ENCODE assay signal across 12 cellular contexts in genomic region chr20:44137210-44137781, GRCh38. TPM values are rescaled to one million over a fixed set of nuclear protein-coding genes. Genes with fewer than 3 reads are reported as not detected.
DNase-seq lines count a peak whose midpoint lies in the region; ATAC-seq and TF ChIP-seq lines count a peak whose summit lies in the region.
"Had no signal": no experiment of that assay in that cellular context is flagged by ENCODE, and none has a peak within 500 bp of the region (broad histone marks: within the 10 kb centered on the region; RNA-seq: fewer than 3 reads in every experiment).

No MANE protein-coding gene starts in this region.

- DNase-seq in AG08395 (ENCODE audit: low spot score) (peak; percentile 67), SJSA1 (ENCODE audit: low read depth in 1 of 2, low spot score in 2 of 2) (peak; percentile 59 to 85), heart left ventricle (peak; percentile 78 to 81 (median 80)), neural progenitor cell (ENCODE audit: low spot score) (peak; percentile 82), testis (no peak), NCI-H446 (lab: John Stamatoyannopoulos, UW) (no peak), HK-2 (ENCODE audit: unreplicated experiment) (no peak), NCI-H128 (lab: John Stamatoyannopoulos, UW; ENCODE audit: unreplicated experiment) (no peak)
- DNase-seq: ACHN, amygdala, MV-4-11 had no signal

- ATAC-seq in heart left ventricle: peak; percentile 73 to 85 (median 75)

- H3K4me3 ChIP-seq in SJSA1 (no peak overlapping the region), heart left ventricle (peak overlapping the region in 1 of 12 donors; percentile 1), neural progenitor cell (peak overlapping the region; percentile 11), testis (no peak overlapping the region)

- TF ChIP-seq CTCF in heart left ventricle (IDR thresholded peaks at IDR 0.05) (no peak), neural progenitor cell (IDR thresholded peaks at IDR 0.05) (no peak), testis (IDR thresholded peaks at IDR 0.05) (no peak)

- peaks cover 2% of the 10 kb centered on the region for H3K27me3 Mint-ChIP-seq in neural progenitor cell (ENCODE audit: insufficient read depth, low read depth)

- WGBS in heart left ventricle, 4 donors: 7 to 21% (median 16%) methylated on average over 8 to 18 of the region's 18 CpGs
- WGBS in testis, 2 donors: 28 to 33% methylated on average over 8 to 18 of the region's 18 CpGs

- peak overlapping the region; percentile 66 for H3K4me2 ChIP-seq in neural progenitor cell

- no peak overlapping the region for H3K4me3 Mint-ChIP-seq in neural progenitor cell

- H3K27ac ChIP-seq in SJSA1: peak overlapping the region; percentile 64
- peak overlapping the region; percentile 64 to 95 (median 88) for H3K27ac ChIP-seq in heart left ventricle
- peak overlapping the region; percentile 49 for H3K27ac ChIP-seq in neural progenitor cell
- H3K27ac ChIP-seq in testis: no peak overlapping the region
- H3K27ac ChIP-seq: parathyroid adenoma had no signal

- no peaks in the 10 kb centered on the region for H3K9me3 ChIP-seq in SJSA1 (replicated peaks)
- H3K9me3 ChIP-seq in heart left ventricle: no peaks in the 10 kb centered on the region
- no peaks in the 10 kb centered on the region for H3K9me3 ChIP-seq in neural progenitor cell (ENCODE audit: low read depth)
- no peaks in the 10 kb centered on the region for H3K9me3 ChIP-seq in testis

- no peak for TF ChIP-seq POLR2A in heart left ventricle (IDR thresholded peaks at IDR 0.05)
- no peak for TF ChIP-seq POLR2A in testis (IDR thresholded peaks at IDR 0.05)

- H4K20me1 ChIP-seq in neural progenitor cell (ENCODE audit: low read depth): no peaks in the 10 kb centered on the region

- H3K27me3 ChIP-seq in SJSA1 (replicated peaks): no peaks in the 10 kb centered on the region
- no peaks in the 10 kb centered on the region for H3K27me3 ChIP-seq in heart left ventricle
- H3K27me3 ChIP-seq in neural progenitor cell: no peaks in the 10 kb centered on the region
- H3K27me3 ChIP-seq in testis: no peaks in the 10 kb centered on the region

- H3K9ac ChIP-seq in neural progenitor cell: no peak overlapping the region
- H3K9ac ChIP-seq: parathyroid adenoma had no signal

- H3K36me3 Mint-ChIP-seq in neural progenitor cell: no peaks in the 10 kb centered on the region

- H2AFZ ChIP-seq in neural progenitor cell (replicated peaks): peak overlapping the region; percentile 64
- H2AFZ ChIP-seq: parathyroid adenoma had no signal

- H3K36me3 ChIP-seq in SJSA1 (no peaks in the 10 kb centered on the region; the same call in 1 of the 2 replicates), heart left ventricle (no peaks in the 10 kb centered on the region), neural progenitor cell (no peaks in the 10 kb centered on the region), testis (ENCODE audit: low read depth, missing control alignments) (no peaks in the 10 kb centered on the region)

- intact Hi-C loops in heart left ventricle (cut with DNase I): loop anchor here in 1 of 10 donors (5.0 kb wide), 1 partner anchor 45 kb away; no protein-coding TSS in a partner anchor
- intact Hi-C loops in testis (cut with DNase I; ENCODE audit: low total_unique reads): no loop called here

- H3K9me3 Mint-ChIP-seq in neural progenitor cell: no peaks in the 10 kb centered on the region

- H3F3A ChIP-seq in neural progenitor cell (ENCODE audit: low read depth): peaks cover 26% of the 10 kb centered on the region

- peaks cover 12% of the 10 kb centered on the region for H3K4me1 Mint-ChIP-seq in neural progenitor cell

- H3K27ac Mint-ChIP-seq in neural progenitor cell: peak overlapping the region; percentile 50

- peaks cover 47% of the 10 kb centered on the region for H3K4me1 ChIP-seq in SJSA1 (replicated peaks)
- H3K4me1 ChIP-seq in heart left ventricle: peaks cover 8 to 77% (median 33%) of the 10 kb centered on the region in 12 donors
- peaks cover 11% of the 10 kb centered on the region for H3K4me1 ChIP-seq in neural progenitor cell
- no peaks in the 10 kb centered on the region for H3K4me1 ChIP-seq in testis
- H3K4me1 ChIP-seq: parathyroid adenoma had no signal

- no peaks in the 10 kb centered on the region for H3K79me2 ChIP-seq in neural progenitor cell (ENCODE audit: low read depth)
- H3K79me2 ChIP-seq: parathyroid adenoma had no signal

RNA-seq across cellular contexts. Expression of gene JPH2, which starts 49.7 kb away (rescaled TPM):
- total RNA-seq in SJSA1 (2014; rRNA removed; shearing (Covaris generic)): 19.1 and 21.7 TPM in 2 replicates
- 100 to 1,000 TPM in 8 of 9 donors, 10 to 100 TPM in 1; 99.5 to 219 (median 166) TPM for total RNA-seq in heart left ventricle
- polyA plus RNA-seq in heart left ventricle: 100 to 1,000 TPM; 129 to 144 TPM
- not detected in 2 replicates for total RNA-seq in neural progenitor cell (ENCODE audit: low replicate concordance)
- 1 to 10 TPM; 1.9 to 3.2 TPM for total RNA-seq in testis
- polyA plus RNA-seq in testis (ENCODE audit: insufficient read depth, low read depth, low replicate concordance): 3.7 TPM

Comparison
In these comparisons a context has a peak if more than half of its experiments do, and no peak if none do; other contexts are left out.
1. DNase-seq: peak in AG08395 (single experiment), SJSA1 (2 of 2), heart left ventricle (5 of 5) and neural progenitor cell (single experiment); none in testis (single experiment), NCI-H446 (0 of 2), HK-2 (single experiment) and NCI-H128 (single experiment).
2. H3K27ac ChIP-seq: peak in SJSA1 (single experiment), heart left ventricle (12 of 12) and neural progenitor cell (single experiment); none in testis (0 of 2).